Comparison of ENCODE assay signal across 13 cellular contexts in the genomic region with DNA sequence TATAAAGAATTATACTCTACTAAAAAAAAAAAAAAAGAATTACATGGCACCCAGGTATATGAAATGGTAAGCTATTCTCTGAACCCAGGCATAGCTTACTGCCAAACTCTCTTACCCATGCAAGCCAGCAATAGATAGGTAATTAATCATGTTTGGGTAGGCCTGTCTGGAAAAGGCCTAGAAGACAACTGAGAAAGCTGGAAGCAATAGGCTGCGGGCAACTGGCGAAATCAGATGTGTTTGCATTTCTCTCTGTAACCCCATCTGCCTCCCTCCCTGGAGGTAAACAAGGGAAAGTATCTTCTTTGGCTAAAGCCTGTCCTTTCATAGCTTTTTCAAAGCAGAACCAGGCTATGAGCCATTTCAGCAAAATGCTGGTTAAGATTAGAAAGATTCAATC.
"Had no signal": no experiment of that assay in that cellular context is flagged by ENCODE, and none has a peak within 500 bp of the region (broad histone marks: within the 10 kb centered on the region; RNA-seq: fewer than 3 reads in every experiment).

No MANE protein-coding gene starts in this region.

- DNase-seq: activated CD4-positive, alpha-beta T cell treated with anti-CD3 and anti-CD28 coated beads, Interleukin-2, amount 10 ng/mL, durations not matched to agents 7 days and 5 days; activated CD8-positive, alpha-beta memory T cell treated with anti-CD3 and anti-CD28 coated beads, Interleukin-2, amount 50 U/mL, for 4 hours; activated effector memory CD4-positive, alpha-beta T cell treated with Interleukin-2 at 50 U/mL for 16 hours; activated naive CD4-positive, alpha-beta T cell treated with anti-CD3 and anti-CD28 coated beads, Interleukin-2, amount 50 U/mL, for 16 hours; activated T-cell treated with anti-CD3 and anti-CD28 coated beads, Interleukin-2, amount 50 U/mL, for 48 hours; midbrain; occipital lobe; retina; stimulated activated CD8-positive, alpha-beta memory T cell treated with anti-CD3 and anti-CD28 coated beads, Interleukin-4, amount 100 ng/mL, for 48 hours; stimulated activated naive CD4-positive, alpha-beta T cell; upper lobe of right lung had no signal

- FAIRE-seq: frontal cortex, keratinocyte had no signal
